Comparison of ENCODE assay signal across 11 cellular contexts in genomic region chr1:38577937-38578443, GRCh38.
DNase-seq lines count a peak whose midpoint lies in the region; ATAC-seq and TF ChIP-seq lines count a peak whose summit lies in the region.
"Had no signal": no experiment of that assay in that cellular context is flagged by ENCODE, and none has a peak within 500 bp of the region (broad histone marks: within the 10 kb centered on the region; RNA-seq: fewer than 3 reads in every experiment).

No MANE protein-coding gene starts in this region.

- H4K91ac ChIP-seq in H9 (ENCODE audit: insufficient read length, low read depth, low read length) = no peak overlapping the region

- H4K5ac ChIP-seq in H9 (ENCODE audit: insufficient read length, low read depth, low read length) = no peak overlapping the region

- no peak overlapping the region for H2BK20ac ChIP-seq in H9 (ENCODE audit: low read depth, low read length, poor library complexity, severe bottlenecking)

- no peak for DNase-seq in CD4-positive, alpha-beta T cell
- DNase-seq in H9 (no peak), PC-9 (no peak), GM13976 (ENCODE audit: low spot score) (no peak), NCI-H1436 (lab: John Stamatoyannopoulos, UW) (no peak)
- DNase-seq: aorta had no signal

- peaks cover 45% of the 10 kb centered on the region for H3K27me3 ChIP-seq in CD4-positive, alpha-beta T cell (ENCODE audit: control insufficient read depth, insufficient read depth, low read length)
- H3K27me3 ChIP-seq in H9 (ENCODE audit: insufficient read depth, low read length) = peaks cover 8% of the 10 kb centered on the region; the same call in 1 of the 2 replicates
- peaks cover 40% of the 10 kb centered on the region for H3K27me3 ChIP-seq in ectodermal cell (ENCODE audit: control insufficient read depth, insufficient read depth, low read length, poor library complexity, severe bottlenecking)
- peaks cover 24% of the 10 kb centered on the region for H3K27me3 ChIP-seq in neural cell (ENCODE audit: insufficient read depth, low read depth, low read length)
- H3K27me3 ChIP-seq in PC-9 (ENCODE audit: insufficient read depth, low read depth) = peaks cover 49% of the 10 kb centered on the region

- H3K4me3 ChIP-seq in ectodermal cell (ENCODE audit: insufficient read depth, low read depth, low read length) (peak overlapping the region; percentile 46), neural cell (ENCODE audit: low read length) (peak overlapping the region; percentile 65), PC-9 (no peak overlapping the region)
- H3K4me3 ChIP-seq: SJSA1 had no signal

- intact Hi-C loops in CD4-positive, alpha-beta T cell (cut with DNase I, micrococcal nuclease) = no loop called here
- intact Hi-C loops in PC-9 (cut with micrococcal nuclease; ENCODE audit: unreplicated experiment) = no loop called here

- in situ Hi-C loops in GM13976 (cut with MboI; ENCODE audit: low sequenced_read_pairs, unreplicated experiment) = no loop called here

- no peak overlapping the region for H4K8ac ChIP-seq in H9 (replicated peaks; ENCODE audit: insufficient read length, low read depth, low read length)

- no peak for TF ChIP-seq RAD21 in neural cell (conservative IDR thresholded peaks at IDR 0.05)

- H3F3A ChIP-seq in neural cell (ENCODE audit: insufficient read depth, low read length, poor library complexity, severe bottlenecking) (no peaks in the 10 kb centered on the region), PC-9 (ENCODE audit: insufficient read depth, low read depth) (no peaks in the 10 kb centered on the region)

- no peak overlapping the region for H3K27ac ChIP-seq in CD4-positive, alpha-beta T cell (ENCODE audit: low read depth, low read length)
- H3K27ac ChIP-seq in H9 (ENCODE audit: insufficient read length, low read depth, low read length) (no peak overlapping the region), ectodermal cell (ENCODE audit: insufficient read depth, low read depth, low read length, poor library complexity, severe bottlenecking) (no peak overlapping the region), neural cell (ENCODE audit: low read length) (no peak overlapping the region), PC-9 (no peak overlapping the region)
- H3K27ac ChIP-seq: epithelial cell of prostate, SJSA1 had no signal

- peak overlapping the region; percentile 69 for H3K4me2 ChIP-seq in H9 (ENCODE audit: insufficient read depth, insufficient read length, low read length)
- no peak overlapping the region for H3K4me2 ChIP-seq in neural cell (ENCODE audit: low read length)
- H3K4me2 ChIP-seq in PC-9 = no peak overlapping the region

- H3K4me1 ChIP-seq in H9 (ENCODE audit: insufficient read depth, low read length) (no peaks in the 10 kb centered on the region), ectodermal cell (ENCODE audit: control insufficient read depth, insufficient read depth, low read length) (no peaks in the 10 kb centered on the region), PC-9 (replicated peaks; ENCODE audit: insufficient read depth) (no peaks in the 10 kb centered on the region)
- H3K4me1 ChIP-seq: SJSA1 had no signal

- peaks cover 53% of the 10 kb centered on the region for H3K27me3 Mint-ChIP-seq in CD4-positive, alpha-beta T cell
- peaks cover 61% of the 10 kb centered on the region for H3K27me3 Mint-ChIP-seq in H9 (ENCODE audit: low read depth)

- H3K23ac ChIP-seq in H9 (ENCODE audit: insufficient read length, low read depth, low read length) = no peak overlapping the region

- H3T11ph ChIP-seq in H9 (ENCODE audit: low read length) = no peak overlapping the region

- no peak overlapping the region for H3K4ac ChIP-seq in H9 (ENCODE audit: low read depth, low read length)

- H3K56ac ChIP-seq in H9 (ENCODE audit: insufficient read length, low read depth, low read length) = no peak overlapping the region

- peak overlapping the region; percentile 30 for H3K4me3 Mint-ChIP-seq in CD4-positive, alpha-beta T cell
- peak overlapping the region; percentile 74 to 83 for H3K4me3 Mint-ChIP-seq in H9

- H3K36me3 ChIP-seq in ectodermal cell (ENCODE audit: control insufficient read depth, insufficient read depth, low read length) = no peaks in the 10 kb centered on the region
- no peaks in the 10 kb centered on the region for H3K36me3 ChIP-seq in neural cell (ENCODE audit: insufficient read depth, low read length)
- no peaks in the 10 kb centered on the region for H3K36me3 ChIP-seq in PC-9 (ENCODE audit: low read depth)
- H3K36me3 ChIP-seq: SJSA1 had no signal

- no peak for TF ChIP-seq EP300 in neural cell (conservative IDR thresholded peaks at IDR 0.05; ENCODE audit: poor library complexity, severe bottlenecking)

- H2BK15ac ChIP-seq in H9 (ENCODE audit: low read depth, low read length) = no peak overlapping the region

- WGBS in H9 (ENCODE audit: extremely low coverage, insufficient read length, low lambda C conversion rate) = no CpG with 5 or more reads among the region's 18 CpGs
- WGBS in ectodermal cell, 2 experiments = 7 to 9% methylated on average over 18 of the region's 18 CpGs

- H2BK5ac ChIP-seq in H9 (ENCODE audit: insufficient read length, low read length) = no peak overlapping the region

- CTCF ChIA-PET in CD4-positive, alpha-beta T cell (lab: Charles Lee) = no interaction called here
- CTCF ChIA-PET in PC-9 (lab: Charles Lee) = no interaction called here

- peaks cover 9% of the 10 kb centered on the region for H3K4me1 Mint-ChIP-seq in CD4-positive, alpha-beta T cell (ENCODE audit: low read depth)
- peaks cover 20 to 22% of the 10 kb centered on the region in 2 experiments for H3K4me1 Mint-ChIP-seq in H9

- H3K9me2 ChIP-seq in neural cell (ENCODE audit: insufficient read depth, low read length) = no peaks in the 10 kb centered on the region
- no peaks in the 10 kb centered on the region for H3K9me2 ChIP-seq in PC-9 (ENCODE audit: insufficient read depth)

- H2AFZ ChIP-seq in H9 (ENCODE audit: low read length) (no peak overlapping the region), neural cell (ENCODE audit: low read depth, low read length) (no peak overlapping the region), PC-9 (no peak overlapping the region)

- ATAC-seq in CD4-positive, alpha-beta T cell (ENCODE audit: poor library complexity) = no peak
- ATAC-seq in HG03521 (IDR thresholded peaks at IDR 0.05; ENCODE audit: unreplicated experiment) = no peak

- H2AK5ac ChIP-seq in H9 (ENCODE audit: insufficient read length, low read length) = no peak overlapping the region

- no peak overlapping the region for H2BK120ac ChIP-seq in H9 (ENCODE audit: low read depth, low read length, poor library complexity, severe bottlenecking)

- no peak overlapping the region for H3K9ac ChIP-seq in H9 (ENCODE audit: extremely low read depth, insufficient read length, low read length)
- H3K9ac ChIP-seq in neural cell (ENCODE audit: low read length) = peak overlapping the region; percentile 25

- no peak overlapping the region for H2BK12ac ChIP-seq in H9 (ENCODE audit: insufficient read length, low read depth, low read length)

- no TSS peak for BruUV-seq in PC-9 (replicated peaks; lab: Mats Ljungman, UMichigan)

- no peaks in the 10 kb centered on the region for H3K36me3 Mint-ChIP-seq in CD4-positive, alpha-beta T cell (ENCODE audit: low read depth)
- no peaks in the 10 kb centered on the region; a peak in 2 of 7 replicates for H3K36me3 Mint-ChIP-seq in H9 (ENCODE audit: insufficient read depth in 1 of 3, low read depth in 3 of 3)

- no peaks in the 10 kb centered on the region for H3K9me3 Mint-ChIP-seq in CD4-positive, alpha-beta T cell
- H3K9me3 Mint-ChIP-seq in H9 = peaks cover 4 to 6% of the 10 kb centered on the region in 2 experiments; a peak in 3 of 5 replicates

- POLR2A ChIA-PET in CD4-positive, alpha-beta T cell (lab: Charles Lee) = no interaction called here
- POLR2A ChIA-PET in PC-9 (lab: Charles Lee; ENCODE audit: unreplicated experiment) = no interaction called here

- H4K20me1 ChIP-seq in H9 (ENCODE audit: control insufficient read depth, insufficient read depth, insufficient read length) = no peaks in the 10 kb centered on the region
- no peaks in the 10 kb centered on the region for H4K20me1 ChIP-seq in neural cell (ENCODE audit: insufficient read depth)
- H4K20me1 ChIP-seq in PC-9 (ENCODE audit: insufficient read depth) = no peaks in the 10 kb centered on the region

- H3K79me2 ChIP-seq in H9 (ENCODE audit: insufficient read depth, low read length) (no peaks in the 10 kb centered on the region), neural cell (replicated peaks; ENCODE audit: insufficient read depth, low read length) (no peaks in the 10 kb centered on the region), PC-9 (ENCODE audit: low read depth) (no peaks in the 10 kb centered on the region)

- H3K18ac ChIP-seq in H9 (ENCODE audit: insufficient read length, low read depth, low read length) = no peak overlapping the region

- TF ChIP-seq CTCF in CD4-positive, alpha-beta T cell (IDR thresholded peaks at IDR 0.05) = no peak
- TF ChIP-seq CTCF in H9 (conservative IDR thresholded peaks at IDR 0.05) = no peak
- no peak for TF ChIP-seq CTCF in neural cell (IDR thresholded peaks at IDR 0.05; ENCODE audit: poor library complexity, severe bottlenecking)
- no peak for TF ChIP-seq CTCF in PC-9 (conservative IDR thresholded peaks at IDR 0.05)
- TF ChIP-seq CTCF in GM13976 (IDR thresholded peaks at IDR 0.05; ENCODE audit: borderline replicate concordance, control extremely low read depth, extremely low read depth, insufficient read depth, missing control alignments) = no peak

- H3K14ac ChIP-seq in H9 (ENCODE audit: insufficient read depth, low read length) = no peak overlapping the region

- H3K79me1 ChIP-seq in H9 (ENCODE audit: insufficient read depth, low read depth, low read length, poor library complexity, severe bottlenecking) = no peaks in the 10 kb centered on the region

- H3K27ac Mint-ChIP-seq in CD4-positive, alpha-beta T cell = no peak overlapping the region
- H3K27ac Mint-ChIP-seq in H9 = no peak overlapping the region

- H3K23me2 ChIP-seq in H9 (ENCODE audit: insufficient read length, low read depth, low read length, poor library complexity, severe bottlenecking) = peaks cover 4% of the 10 kb centered on the region

- no peaks in the 10 kb centered on the region for H3K9me3 ChIP-seq in CD4-positive, alpha-beta T cell (ENCODE audit: control insufficient read depth, low read length)
- H3K9me3 ChIP-seq in H9 (ENCODE audit: control insufficient read depth, low read depth, low read length) (no peaks in the 10 kb centered on the region), ectodermal cell (ENCODE audit: control insufficient read depth, low read length) (no peaks in the 10 kb centered on the region), neural cell (ENCODE audit: low read length) (no peaks in the 10 kb centered on the region), PC-9 (ENCODE audit: insufficient read depth, low read depth) (no peaks in the 10 kb centered on the region)
- H3K9me3 ChIP-seq: SJSA1 had no signal

TF ChIP-seq in neural cell, 6 proteins besides CTCF, POLR2A, EP300 and RAD21 (continues in another document):
- TF ChIP-seq EZH2 (IDR thresholded peaks at IDR 0.05; ENCODE audit: borderline replicate concordance, insufficient read depth, low read length, poor library complexity, severe bottlenecking) = no peak
- TF ChIP-seq TAF1 (IDR thresholded peaks at IDR 0.05; ENCODE audit: low read depth) = no peak
- no peak for TF ChIP-seq MXI1 (conservative IDR thresholded peaks at IDR 0.05; ENCODE audit: poor library complexity, severe bottlenecking)
